ENCODE assay signal across 8 cellular contexts in genomic region chr1:6052543-6053205, GRCh38. TPM values are rescaled to one million over a fixed set of nuclear protein-coding genes. Genes with fewer than 3 reads are reported as not detected.
DNase-seq lines count a peak whose midpoint lies in the region; ATAC-seq, FAIRE-seq and TF ChIP-seq lines count a peak whose summit lies in the region.

No MANE protein-coding gene starts in this region.

- H3K4me1 Mint-ChIP-seq in immature natural killer cell = peaks cover 35 to 45% of the 10 kb centered on the region in 2 donors

- DNase-seq in M059J (ENCODE audit: low read depth) (peak; percentile 63), SKM-1 (lab: John Stamatoyannopoulos, UW; ENCODE audit: unreplicated experiment) (peak; percentile 9), breast epithelium (ENCODE audit: low spot score in 2 of 2) (peak; percentile 27 to 71), immature natural killer cell (peak; percentile 26 to 39 (median 30))
- DNase-seq in stimulated activated CD4-positive, alpha-beta T cell treated with anti-CD3 and anti-CD28 coated beads, Interleukin-4, amount 100 ng/mL, for 24 hours = peak; percentile 37

- no peak for TF ChIP-seq POLR2A in breast epithelium (IDR thresholded peaks at IDR 0.05)

- H3K9me3 ChIP-seq in breast epithelium = no peaks in the 10 kb centered on the region

- H3K27me3 Mint-ChIP-seq in immature natural killer cell (ENCODE audit: low read depth in 3 of 3) = peaks cover 0 to 4% (median 2%) of the 10 kb centered on the region in 3 donors

- peaks cover 0 to 12% (median 4%) of the 10 kb centered on the region in 3 donors for H3K36me3 Mint-ChIP-seq in immature natural killer cell

- intact Hi-C loops in breast epithelium (cut with DNase I; ENCODE audit: low total_unique reads) = no loop called here

- no peaks in the 10 kb centered on the region for H3K9me3 Mint-ChIP-seq in immature natural killer cell

- H3K27ac Mint-ChIP-seq in immature natural killer cell = peak overlapping the region in 2 of 6 donors; percentile 39 to 62

- H3K4me1 ChIP-seq in breast epithelium = no peaks in the 10 kb centered on the region

- no peak overlapping the region for H3K4me3 ChIP-seq in breast epithelium

- no peaks in the 10 kb centered on the region for H3K27me3 ChIP-seq in breast epithelium

- TF ChIP-seq CTCF in breast epithelium (IDR thresholded peaks at IDR 0.05) = peak in 2 of 3 donors; percentile 33 to 35

- ATAC-seq in HG03108 (IDR thresholded peaks at IDR 0.05; ENCODE audit: unreplicated experiment) (no peak), GM21529 (IDR thresholded peaks at IDR 0.05; ENCODE audit: unreplicated experiment) (no peak)

- FAIRE-seq in G401.6 (lab: Jason Lieb, UNC) = peak; percentile 78

- H3K27ac ChIP-seq in breast epithelium = no peak overlapping the region

- H3K36me3 ChIP-seq in breast epithelium = no peaks in the 10 kb centered on the region

- H3K4me3 Mint-ChIP-seq in immature natural killer cell = no peak overlapping the region

RNA-seq across cellular contexts. Expression of gene KCNAB2, which starts 7.0 kb away (rescaled TPM):
- 9.2 and 13.7 TPM in 2 replicates for total RNA-seq in M059J (2014; rRNA removed; shearing (Covaris generic))
- 10 to 100 TPM in 1 of 3 donors, 1 to 10 TPM in 2; 6.9 to 19.8 (median 9.8) TPM for total RNA-seq in breast epithelium
- 10 to 100 TPM; 26.1 to 73.8 (median 42.7) TPM for polyA plus RNA-seq in immature natural killer cell

Comparison
In these comparisons a context has a peak if more than half of its experiments do, and no peak if none do; other contexts are left out.
1. DNase-seq: peak in every context shown above with its lines; median percentile 63 in M059J; 49 in breast epithelium; 37 in stimulated activated CD4-positive, alpha-beta T cell treated with anti-CD3 and anti-CD28 coated beads, Interleukin-4, amount 100 ng/mL, for 24 hours; 30 in immature natural killer cell; 9 in SKM-1.